Comparison of ENCODE assay signal across 21 cellular contexts in genomic region chr17:46984892-46985291, GRCh38. TPM values are rescaled to one million over a fixed set of nuclear protein-coding genes. Genes with fewer than 3 reads are reported as not detected.
DNase-seq lines count a peak whose midpoint lies in the region; ATAC-seq, FAIRE-seq and TF ChIP-seq lines count a peak whose summit lies in the region.
"Had no signal": no experiment of that assay in that cellular context is flagged by ENCODE, and none has a peak within 500 bp of the region (broad histone marks: within the 10 kb centered on the region; RNA-seq: fewer than 3 reads in every experiment).

No MANE protein-coding gene starts in this region.

- H3K27me3 Mint-ChIP-seq in glutamatergic neuron (ENCODE audit: unreplicated experiment) = peaks cover 15% of the 10 kb centered on the region

- intact Hi-C loops in ascending aorta (cut with DNase I) = no loop called here

- TF ChIP-seq CTCF in glutamatergic neuron (IDR thresholded peaks at IDR 0.05; ENCODE audit: partially characterized antibody, unreplicated experiment) = no peak
- TF ChIP-seq CTCF in ascending aorta (IDR thresholded peaks at IDR 0.05) = no peak

- no peak for FAIRE-seq in small intestine (lab: Jason Lieb, UNC)
- FAIRE-seq: A549, GM19239 had no signal

- ATAC-seq in GM18519 (IDR thresholded peaks at IDR 0.05; ENCODE audit: low FRiP score, unreplicated experiment) = no peak
- ATAC-seq: A549; CD8-positive, alpha-beta T cell; sciatic nerve had no signal

- H3K9me3 Mint-ChIP-seq in glutamatergic neuron (ENCODE audit: unreplicated experiment) = peaks cover 9% of the 10 kb centered on the region
- H3K9me3 Mint-ChIP-seq: CD8-positive, alpha-beta T cell; neural crest cell; type B pancreatic cell had no signal

- 10 to 32% (median 30%) methylated on average over 5 of the region's 5 CpGs for WGBS in small intestine, 3 donors

- H3K27ac Mint-ChIP-seq in glutamatergic neuron (ENCODE audit: unreplicated experiment) = peak overlapping the region; percentile 74
- H3K27ac Mint-ChIP-seq: CD8-positive, alpha-beta T cell; type B pancreatic cell had no signal

- H3K4me3 ChIP-seq in small intestine (ENCODE audit: low read depth in 1 of 2, low read length in 2 of 2) (no peak overlapping the region), ascending aorta (no peak overlapping the region)
- H3K4me3 ChIP-seq: A549, adrenal gland, coronary artery, lung had no signal

- H3K36me3 Mint-ChIP-seq in glutamatergic neuron (ENCODE audit: unreplicated experiment) = no peaks in the 10 kb centered on the region
- H3K36me3 Mint-ChIP-seq: type B pancreatic cell had no signal

- no peaks in the 10 kb centered on the region for H3K36me3 ChIP-seq in small intestine (ENCODE audit: control insufficient read depth in 2 of 2, insufficient read depth in 2 of 2, low read length in 2 of 2)
- no peaks in the 10 kb centered on the region for H3K36me3 ChIP-seq in ascending aorta
- H3K36me3 ChIP-seq: adrenal gland had no signal

- H3K27me3 ChIP-seq in small intestine (ENCODE audit: control insufficient read depth in 2 of 2, insufficient read depth in 2 of 2, low read length in 2 of 2) (no peaks in the 10 kb centered on the region), ascending aorta (no peaks in the 10 kb centered on the region)
- H3K27me3 ChIP-seq: adrenal gland had no signal

- peak overlapping the region; percentile 17 to 26 for H3K27ac ChIP-seq in small intestine (ENCODE audit: low read depth in 1 of 2, low read length in 1 of 2)
- peak overlapping the region in 1 of 2 donors; percentile 65 for H3K27ac ChIP-seq in ascending aorta
- H3K27ac ChIP-seq: A549, adrenal gland had no signal

- H3K9me3 ChIP-seq in small intestine (ENCODE audit: control insufficient read depth, low read depth) (no peaks in the 10 kb centered on the region), ascending aorta (no peaks in the 10 kb centered on the region)
- H3K9me3 ChIP-seq: A549, adrenal gland had no signal

- H3K4me1 Mint-ChIP-seq in glutamatergic neuron (ENCODE audit: low read depth, unreplicated experiment) = peaks cover 20% of the 10 kb centered on the region

- no peak overlapping the region for H3K4me3 Mint-ChIP-seq in glutamatergic neuron (ENCODE audit: unreplicated experiment)
- H3K4me3 Mint-ChIP-seq: CD8-positive, alpha-beta T cell; neural crest cell; type B pancreatic cell had no signal

- DNase-seq in NCI-H2107 treated with DMSO at 0.1 percent for 48 hours (lab: John Stamatoyannopoulos, UW; ENCODE audit: unreplicated experiment) (peak; percentile 8), NCI-H2107 (lab: John Stamatoyannopoulos, UW) (no peak), NCI-H2171 treated with DMSO at 0.1 percent for 48 hours (lab: John Stamatoyannopoulos, UW) (peak; percentile 72), glutamatergic neuron (no peak), small intestine (peak; percentile 84), NCI-H345 (lab: John Stamatoyannopoulos, UW) (no peak), ascending aorta (ENCODE audit: low spot score in 2 of 2) (no peak)
- DNase-seq: activated T-cell treated with anti-CD3 and anti-CD28 coated beads, Interleukin-2, amount 50 U/mL, for 48 hours; adrenal gland; CD8-positive, alpha-beta T cell; MM.1S; SIG-M5; stimulated activated CD4-positive, alpha-beta T cell treated with anti-CD3 and anti-CD28 coated beads, Interleukin-4, amount 100 ng/mL, for 1 hour had no signal

- H3K4me1 ChIP-seq in small intestine (ENCODE audit: control insufficient read depth in 2 of 2, insufficient read depth in 1 of 2, low read depth in 1 of 2, low read length in 1 of 2) = no peaks in the 10 kb centered on the region
- peaks cover 0 to 10% of the 10 kb centered on the region in 2 donors for H3K4me1 ChIP-seq in ascending aorta
- H3K4me1 ChIP-seq: A549, adrenal gland had no signal

RNA-seq across cellular contexts. Expression of gene RPRML, which starts 5.8 kb away (rescaled TPM):
- total RNA-seq in glutamatergic neuron (ENCODE audit: unreplicated experiment) (4.5 TPM), ascending aorta (not detected)
- under 1 TPM in 1 of 3 donors, not detected in 2; 0.51 TPM for polyA plus RNA-seq in small intestine
- total RNA-seq: adrenal gland; CD8-positive, alpha-beta T cell; sciatic nerve had no signal

Comparison
In these comparisons a context has a peak if more than half of its experiments do, and no peak if none do; other contexts are left out.
1. DNase-seq: peak in NCI-H2107 treated with DMSO at 0.1 percent for 48 hours (single experiment), NCI-H2171 treated with DMSO at 0.1 percent for 48 hours (single experiment) and small intestine (single experiment); none in NCI-H2107 (single experiment), glutamatergic neuron (single experiment), NCI-H345 (single experiment) and ascending aorta (0 of 2).